ENCODE assay signal across 1 cellular context in genomic region chr19:35292986-35293732, GRCh38.
TF ChIP-seq lines count a peak whose summit lies in the region.

No MANE protein-coding gene starts in this region.

TF ChIP-seq in IMR-90, 13 proteins besides CTCF, POLR2A, EP300 and RAD21:
- no peak for TF ChIP-seq BHLHE40 (IDR thresholded peaks at IDR 0.05; ENCODE audit: low read depth, low read length)
- TF ChIP-seq SMC3 (IDR thresholded peaks at IDR 0.05; ENCODE audit: low read depth, low read length), result no peak
- no peak for TF ChIP-seq NFE2L2 (IDR thresholded peaks at IDR 0.05; ENCODE audit: low read depth, low read length)
- TF ChIP-seq FOS (IDR thresholded peaks at IDR 0.05; ENCODE audit: low read depth, low read length), result no peak
